ENCODE assay signal across 25 cellular contexts in genomic region chr1:160418483-160418882, GRCh38. TPM values are rescaled to one million over a fixed set of nuclear protein-coding genes. Genes with fewer than 3 reads are reported as not detected.
DNase-seq lines count a peak whose midpoint lies in the region; ATAC-seq and TF ChIP-seq lines count a peak whose summit lies in the region.
"Had no signal": no experiment of that assay in that cellular context is flagged by ENCODE, and none has a peak within 500 bp of the region (broad histone marks: within the 10 kb centered on the region; RNA-seq: fewer than 3 reads in every experiment).

No MANE protein-coding gene starts in this region.

- H3K27me3 ChIP-seq in gastrocnemius medialis: no peaks in the 10 kb centered on the region
- H3K27me3 ChIP-seq: BE2C, BLaER1 had no signal

- H3K4me1 Mint-ChIP-seq in glutamatergic neuron (ENCODE audit: low read depth, unreplicated experiment) (peaks cover 22% of the 10 kb centered on the region), nephron progenitor cell (peaks cover 16% of the 10 kb centered on the region)
- H3K4me1 Mint-ChIP-seq: CD4-positive, alpha-beta memory T cell; CD8-positive, alpha-beta memory T cell had no signal

- no peaks in the 10 kb centered on the region for H3K36me3 ChIP-seq in gastrocnemius medialis
- H3K36me3 ChIP-seq: BE2C had no signal

- H3K4me3 ChIP-seq in gastrocnemius medialis: no peak overlapping the region
- H3K4me3 ChIP-seq: BLaER1 had no signal

- intact Hi-C loops in gastrocnemius medialis (cut with DNase I; ENCODE audit: low total_unique reads): no loop called here

- H3K9me3 Mint-ChIP-seq in glutamatergic neuron (ENCODE audit: unreplicated experiment): peaks cover 2% of the 10 kb centered on the region
- H3K9me3 Mint-ChIP-seq in nephron progenitor cell: no peaks in the 10 kb centered on the region
- H3K9me3 Mint-ChIP-seq: CD14-positive monocyte; CD4-positive, alpha-beta memory T cell; CD8-positive, alpha-beta memory T cell had no signal

- H3K27me3 Mint-ChIP-seq in glutamatergic neuron (ENCODE audit: unreplicated experiment) (peaks cover 9% of the 10 kb centered on the region), nephron progenitor cell (ENCODE audit: low read depth, poor library complexity) (no peaks in the 10 kb centered on the region)

- H3K27ac Mint-ChIP-seq in glutamatergic neuron (ENCODE audit: unreplicated experiment) (peak overlapping the region; percentile 31), nephron progenitor cell (peak overlapping the region; percentile 78)
- H3K27ac Mint-ChIP-seq: CD14-positive monocyte; CD4-positive, CD25-positive, alpha-beta regulatory T cell; CD8-positive, alpha-beta memory T cell had no signal

- in situ Hi-C loops in GM13976 (cut with MboI; ENCODE audit: low sequenced_read_pairs, unreplicated experiment): loop anchor here (25.0 kb wide), 1 partner anchor 544 kb away; the partner anchor contains the start of gene ITLN2
- in situ Hi-C loops in gastrocnemius medialis (cut with MboI; ENCODE audit: low sequenced_read_pairs in 4 of 4): no loop called here

- no peaks in the 10 kb centered on the region for H3K9me3 ChIP-seq in gastrocnemius medialis
- H3K9me3 ChIP-seq: BE2C, BLaER1 had no signal

- H3K27ac ChIP-seq in gastrocnemius medialis: no peak overlapping the region
- H3K27ac ChIP-seq: BLaER1 had no signal

- TF ChIP-seq POLR2A in gastrocnemius medialis (IDR thresholded peaks at IDR 0.05): no peak

- H3K36me3 Mint-ChIP-seq in glutamatergic neuron (ENCODE audit: unreplicated experiment) (peaks cover 6% of the 10 kb centered on the region), nephron progenitor cell (ENCODE audit: low read depth) (peaks cover 59% of the 10 kb centered on the region)
- H3K36me3 Mint-ChIP-seq: CD14-positive monocyte; CD4-positive, alpha-beta memory T cell; CD4-positive, CD25-positive, alpha-beta regulatory T cell; CD8-positive, alpha-beta memory T cell had no signal

- ATAC-seq in GM19395 (IDR thresholded peaks at IDR 0.05; ENCODE audit: unreplicated experiment) (no peak), gastrocnemius medialis (no peak)

- TF ChIP-seq CTCF in GM13976 (IDR thresholded peaks at IDR 0.05; ENCODE audit: borderline replicate concordance, control extremely low read depth, extremely low read depth, insufficient read depth, missing control alignments): no peak
- no peak for TF ChIP-seq CTCF in glutamatergic neuron (IDR thresholded peaks at IDR 0.05; ENCODE audit: partially characterized antibody, unreplicated experiment)
- TF ChIP-seq CTCF in nephron progenitor cell (IDR thresholded peaks at IDR 0.05): no peak
- no peak for TF ChIP-seq CTCF in gastrocnemius medialis (IDR thresholded peaks at IDR 0.05 in 4 of 5, conservative IDR thresholded peaks at IDR 0.05 in 1 of 5)

- DNase-seq in GM13976 (ENCODE audit: low spot score) (peak; percentile 6), glutamatergic neuron (no peak), nephron progenitor cell (no peak), cerebellar cortex (ENCODE audit: low spot score) (no peak), GOT3 (lab: John Stamatoyannopoulos, UW) (no peak), gastrocnemius medialis (no peak)
- DNase-seq: 8988T; ACHN; BE2C; C1 segment of cervical spinal cord; CD4-positive, alpha-beta memory T cell; CD4-positive, CD25-positive, alpha-beta regulatory T cell; CD8-positive, alpha-beta memory T cell; COR-L47; DMS 273 treated with DMSO at 0.1 percent for 48 hours; DMS153; DMS53; DMS79; DND-41; EL; GF-D8 had no signal

- H3K4me3 Mint-ChIP-seq in glutamatergic neuron (ENCODE audit: unreplicated experiment): peak overlapping the region; percentile 63
- H3K4me3 Mint-ChIP-seq in nephron progenitor cell: no peak overlapping the region
- H3K4me3 Mint-ChIP-seq: CD14-positive monocyte; CD4-positive, alpha-beta memory T cell; CD4-positive, CD25-positive, alpha-beta regulatory T cell; CD8-positive, alpha-beta memory T cell had no signal

- no peaks in the 10 kb centered on the region for H3K4me1 ChIP-seq in gastrocnemius medialis
- H3K4me1 ChIP-seq: BLaER1 had no signal

RNA-seq across cellular contexts. Expression of gene VANGL2, which starts 18.1 kb away (rescaled TPM):
- total RNA-seq in glutamatergic neuron (ENCODE audit: unreplicated experiment): 79.4 TPM
- total RNA-seq in gastrocnemius medialis: 1 to 10 TPM in 1 of 4 donors, under 1 TPM in 2, not detected in 1; 0.26 to 1.2 (median 0.78) TPM
- total RNA-seq: CD4-positive, alpha-beta memory T cell had no signal

RNA-seq across cellular contexts. Expression of gene NHLH1, which starts 51.6 kb away (rescaled TPM):
- 1,198 TPM for total RNA-seq in glutamatergic neuron (ENCODE audit: unreplicated experiment)
- total RNA-seq in gastrocnemius medialis: under 1 TPM in 1 of 4 donors, not detected in 3; 0.46 TPM
- total RNA-seq: CD4-positive, CD25-positive, alpha-beta regulatory T cell; Daoy had no signal

Comparison
In these comparisons a context has a peak if more than half of its experiments do, and no peak if none do; other contexts are left out.
1. RNA of gene VANGL2, which starts 18.1 kb away (total RNA-seq): 79.4 TPM in glutamatergic neuron (single experiment); 0.26 to 1.2 TPM in gastrocnemius medialis; every median in the first group is over 10 times any median in the second.
2. RNA of gene NHLH1, which starts 51.6 kb away (total RNA-seq): 1,198 TPM in glutamatergic neuron (single experiment); 0.46 TPM in gastrocnemius medialis; every median in the first group is over 100 times any median in the second.